In the genomic region with DNA sequence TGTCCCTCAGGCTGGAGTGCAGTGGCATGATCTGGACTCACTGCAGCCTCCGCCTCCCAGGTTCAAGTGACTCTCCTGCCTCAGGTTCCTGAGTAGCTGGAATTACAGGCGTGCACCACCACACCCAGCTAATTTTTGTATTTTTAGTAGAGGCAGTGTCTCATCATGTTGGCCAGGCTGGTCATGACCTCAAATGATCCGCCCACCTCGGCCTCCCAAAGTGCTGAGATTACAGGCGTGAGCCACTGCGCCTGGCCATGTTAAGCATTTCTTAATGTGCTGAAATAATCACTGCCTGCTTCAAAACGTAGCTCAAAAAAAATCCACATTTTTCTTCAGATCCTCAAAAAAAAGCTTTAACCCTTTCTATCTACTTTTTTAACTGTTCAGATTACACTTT, we compare ENCODE assay signal across 7 cellular contexts. TPM values are rescaled to one million over a fixed set of nuclear protein-coding genes. Genes with fewer than 3 reads are reported as not detected.
DNase-seq lines count a peak whose midpoint lies in the region; ATAC-seq, FAIRE-seq and TF ChIP-seq lines count a peak whose summit lies in the region.
"Not testable (repeated sequence)": the region's sequence is repeated elsewhere in the genome, so short reads cannot be mapped to it uniquely, and the experiment has no call there.

No MANE protein-coding gene starts in this region.

- CTCF ChIA-PET in GM12878 (lab: Yijun Ruan, JAX) = interaction anchor here (1.7 to 1.8 kb wide), 2 partner anchors 60 to 70 kb away, joined by 4 to 14 read pairs; a partner anchor contains a TSS

- SMC1A ChIA-PET in GM12878 (lab: Charles Lee; ENCODE audit: uncharacterized antibody, unreplicated experiment) = interaction anchor here (1.0 to 2.0 kb wide), 5 partner anchors 9 to 70 kb away, joined by 3 to 6 read pairs (median 4); a partner anchor contains a TSS

- H3K4me3 ChIP-seq in GM12878, esophagus muscularis mucosa, hepatocyte, stomach: not testable (repeated sequence)

- not testable (repeated sequence) for H3K9me3 ChIP-seq in T-helper 17 cell (ENCODE audit: control insufficient read depth, low read length, poor library complexity, severe bottlenecking); GM12878 (replicated peaks; ENCODE audit: control insufficient read depth, insufficient read depth, low read length); esophagus muscularis mucosa; hepatocyte (ENCODE audit: low read depth); stomach

- H4K20me1 ChIP-seq in GM12878 (ENCODE audit: control insufficient read depth, insufficient read depth) = not testable (repeated sequence)
- H4K20me1 ChIP-seq in hepatocyte (ENCODE audit: insufficient read depth, poor library complexity, severe bottlenecking) = peaks cover 88% of the 10 kb centered on the region

- TF ChIP-seq EP300 in GM12878 (IDR thresholded peaks at IDR 0.05; ENCODE audit: borderline replicate concordance in 1 of 2, control insufficient read depth in 1 of 2, low read depth in 2 of 2, low read length in 2 of 2); esophagus muscularis mucosa (IDR thresholded peaks at IDR 0.05); stomach (IDR thresholded peaks at IDR 0.05): not testable (repeated sequence)

- intact Hi-C loops in GM12878 (cut with micrococcal nuclease; ENCODE audit: unreplicated experiment); stomach (cut with DNase I; ENCODE audit: low total_unique reads): not testable (repeated sequence)
- intact Hi-C loops in esophagus muscularis mucosa (cut with DNase I) = loop anchor here (5.0 kb wide), 1 partner anchor 53 kb away; no protein-coding TSS in a partner anchor

- POLR2A ChIA-PET in GM12878 (lab: Charles Lee) = interaction anchor here (0.7 to 1.3 kb wide), 8 partner anchors 10 to 163 kb away, joined by 3 to 15 read pairs (median 5); a partner anchor contains a TSS

- not testable (repeated sequence) for H3K4me1 ChIP-seq in GM12878 (ENCODE audit: control insufficient read depth, insufficient read depth, low read length)
- H3K4me1 ChIP-seq in esophagus muscularis mucosa = peaks cover 55 to 82% (median 78%) of the 10 kb centered on the region in 4 donors
- peaks cover 35% of the 10 kb centered on the region for H3K4me1 ChIP-seq in hepatocyte (ENCODE audit: insufficient read depth)
- H3K4me1 ChIP-seq in stomach = peaks cover 48 to 80% (median 61%) of the 10 kb centered on the region in 4 donors

- H3K4me2 ChIP-seq in GM12878 (ENCODE audit: control insufficient read depth, insufficient read depth) (peak overlapping the region; percentile 34; the same call in 1 of the 2 replicates), hepatocyte (peak overlapping the region; percentile 88)

- H3K79me2 ChIP-seq in GM12878 (ENCODE audit: control insufficient read depth, insufficient read depth, low read length) (peaks cover 90% of the 10 kb centered on the region), hepatocyte (peaks cover 93% of the 10 kb centered on the region)

- not testable (repeated sequence) for H3K36me3 Mint-ChIP-seq in T-helper 17 cell (ENCODE audit: low read depth)
- peaks cover 13% of the 10 kb centered on the region for H3K36me3 Mint-ChIP-seq in natural killer cell treated with Interleukin-12 subunit alpha and Interleukin-12 subunit beta and Interleukin-15 and Interleukin-18, amount 100 ng/mL, for 72 hours

- not testable (repeated sequence) for TF ChIP-seq CTCF in GM12878 (IDR thresholded peaks at IDR 0.05 in 2 of 3, conservative IDR thresholded peaks at IDR 0.05 in 1 of 3; ENCODE audit: control insufficient read depth in 2 of 3, extremely low read depth in 1 of 3, insufficient read depth in 1 of 3, low read depth in 3 of 3, low read length in 3 of 3); esophagus muscularis mucosa (IDR thresholded peaks at IDR 0.05); hepatocyte (IDR thresholded peaks at IDR 0.05; ENCODE audit: poor library complexity); stomach (IDR thresholded peaks at IDR 0.05)

- in situ Hi-C loops in GM12878 (cut with MboI) = not testable (repeated sequence)

- H3K27ac Mint-ChIP-seq in T-helper 17 cell = peak overlapping the region; percentile 72
- H3K27ac Mint-ChIP-seq in natural killer cell treated with Interleukin-12 subunit alpha and Interleukin-12 subunit beta and Interleukin-15 and Interleukin-18, amount 100 ng/mL, for 72 hours = not testable (repeated sequence)

- not testable (repeated sequence) for H3K9me3 Mint-ChIP-seq in natural killer cell treated with Interleukin-12 subunit alpha and Interleukin-12 subunit beta and Interleukin-15 and Interleukin-18, amount 100 ng/mL, for 72 hours

- H3K36me3 ChIP-seq in GM12878 (ENCODE audit: control insufficient read depth in 2 of 2, insufficient read depth in 2 of 2, low read length in 1 of 2); esophagus muscularis mucosa; hepatocyte (replicated peaks; ENCODE audit: insufficient read depth, low read depth); stomach: not testable (repeated sequence)

- not testable (repeated sequence) for H2AFZ ChIP-seq in GM12878 (ENCODE audit: control insufficient read depth, low read depth, low read length); hepatocyte

- peak; percentile 27 for DNase-seq in HCEC 1CT
- DNase-seq in T-helper 17 cell; GM12878 (ENCODE audit: low read depth, low spot score); esophagus muscularis mucosa (ENCODE audit: extremely low spot score); hepatocyte (ENCODE audit: low spot score); natural killer cell treated with Interleukin-12 subunit alpha and Interleukin-12 subunit beta and Interleukin-15 and Interleukin-18, amount 100 ng/mL, for 72 hours (ENCODE audit: low spot score); stomach: not testable (repeated sequence)

- H3K4me3 Mint-ChIP-seq in T-helper 17 cell = peak overlapping the region; percentile 55
- H3K4me3 Mint-ChIP-seq in natural killer cell treated with Interleukin-12 subunit alpha and Interleukin-12 subunit beta and Interleukin-15 and Interleukin-18, amount 100 ng/mL, for 72 hours = peak overlapping the region; percentile 34

- TF ChIP-seq RAD21 in GM12878 (IDR thresholded peaks at IDR 0.05; ENCODE audit: insufficient read depth, low read depth, low read length) = not testable (repeated sequence)

- not testable (repeated sequence) for H3K9me2 ChIP-seq in hepatocyte (replicated peaks; ENCODE audit: insufficient read depth)

- RAD21 ChIA-PET in GM12878 (lab: Charles Lee; ENCODE audit: unreplicated experiment) = interaction anchor here (0.6 to 2.2 kb wide), 2 partner anchors 16 to 60 kb away, joined by 3 to 14 read pairs; no protein-coding TSS in a partner anchor

- peaks cover 32% of the 10 kb centered on the region for H3K4me1 Mint-ChIP-seq in T-helper 17 cell
- peaks cover 45 to 60% of the 10 kb centered on the region in 2 donors for H3K4me1 Mint-ChIP-seq in natural killer cell treated with Interleukin-12 subunit alpha and Interleukin-12 subunit beta and Interleukin-15 and Interleukin-18, amount 100 ng/mL, for 72 hours (ENCODE audit: low read depth in 2 of 2)

- not testable (repeated sequence) for H3K27ac ChIP-seq in GM12878 (ENCODE audit: control insufficient read depth, insufficient read depth)
- peak overlapping the region; percentile 5 to 100 (median 40) for H3K27ac ChIP-seq in esophagus muscularis mucosa (replicated peaks in 1 of 4)
- peak overlapping the region; percentile 16 for H3K27ac ChIP-seq in hepatocyte
- peak overlapping the region in 3 of 5 donors; percentile 13 to 98 (median 97) for H3K27ac ChIP-seq in stomach

- ATAC-seq in T-helper 17 cell; GM12878; natural killer cell treated with Interleukin-12 subunit alpha and Interleukin-12 subunit beta and Interleukin-15 and Interleukin-18, amount 100 ng/mL, for 72 hours: not testable (repeated sequence)

- H3K9ac ChIP-seq in GM12878 (ENCODE audit: control insufficient read depth, insufficient read depth, low read length) = not testable (repeated sequence)

- BruUV-seq in GM12878 (replicated peaks; lab: Mats Ljungman, UMichigan) = not testable (repeated sequence)

- WGBS in GM12878 (ENCODE audit: insufficient coverage, insufficient replicate concordance, low lambda C conversion rate, missing lambda C conversion rate) = 89% methylated on average over 7 of the region's 7 CpGs
- 64% methylated on average over 7 of the region's 7 CpGs for WGBS in esophagus muscularis mucosa
- WGBS in hepatocyte (ENCODE audit: low lambda C conversion rate, missing lambda C conversion rate) = 67% methylated on average over 7 of the region's 7 CpGs
- WGBS in stomach, 5 donors = 43 to 55% (median 49%) methylated on average over 7 of the region's 7 CpGs

- FAIRE-seq in GM12878 (lab: Jason Lieb, UNC) = not testable (repeated sequence)

- not testable (repeated sequence) for TF ChIP-seq POLR2A in GM12878 (IDR thresholded peaks at IDR 0.05; ENCODE audit: low read depth, low read length); esophagus muscularis mucosa (IDR thresholded peaks at IDR 0.05; ENCODE audit: low read depth); stomach (IDR thresholded peaks at IDR 0.05)

- not testable (repeated sequence) for H3K27me3 ChIP-seq in GM12878 (replicated peaks in 1 of 2; ENCODE audit: control insufficient read depth in 2 of 2, insufficient read depth in 2 of 2, low read length in 1 of 2); esophagus muscularis mucosa; hepatocyte; stomach

- not testable (repeated sequence) for H3K27me3 Mint-ChIP-seq in T-helper 17 cell; natural killer cell treated with Interleukin-12 subunit alpha and Interleukin-12 subunit beta and Interleukin-15 and Interleukin-18, amount 100 ng/mL, for 72 hours

RNA-seq across cellular contexts. Expression of a gene that starts 4.4 kb away (rescaled TPM):
- 10 to 100 TPM; 65.2 to 78.1 TPM for total RNA-seq in T-helper 17 cell
- 58.8 and 59.0 TPM in 2 replicates for total RNA-seq in GM12878 (2013; cell fraction: nucleolus; rRNA removed)
- 77.2 and 82.8 TPM in 2 replicates for total RNA-seq in GM12878 (2014; rRNA removed)
- 50.8 and 51.2 TPM in 2 replicates for total RNA-seq in GM12878 (2014; rRNA removed; fragmentation: Illumina TruSeq; extraction: Trizol)
- total RNA-seq in GM12878 (2021) = 85.5 and 88.8 TPM in 2 replicates
- polyA plus RNA-seq in GM12878 (2011; ENCODE audit: low read depth) = 91.5 TPM
- 159 and 226 TPM in 2 replicates for polyA plus RNA-seq in GM12878 (2011; rRNA removed)
- 65.0 and 72.8 TPM in 2 replicates for polyA plus RNA-seq in GM12878 (2011; cell fraction: cytosol; rRNA removed)
- 40.2 and 45.8 TPM in 2 replicates for polyA plus RNA-seq in GM12878 (2011; cell fraction: nucleus; rRNA removed)
- polyA plus RNA-seq in GM12878 (2012) = 126 and 144 TPM in 2 replicates
- 78.0 and 82.8 TPM in 2 replicates for polyA plus RNA-seq in GM12878 (2014; fragmentation: Illumina TruSeq; extraction: Trizol)
- polyA plus RNA-seq in GM12878 (2014; fragmentation: Nextera tagmentation; extraction: Ambion mirVana) = 10 to 100 TPM; 48.9 to 71.2 TPM
- 102 and 105 TPM in 2 replicates for polyA plus RNA-seq in GM12878 (2014; rRNA removed)
- 100 to 1,000 TPM; 170 to 171 TPM for polyA plus RNA-seq in GM12878 (2016; fragmentation: Nextera tagmentation; extraction: Ambion mirVana)
- polyA minus RNA-seq in GM12878 (2011; rRNA and poly(A)+ RNA removed) = 47.1 and 60.5 TPM in 2 replicates
- 23.7 and 25.5 TPM in 2 replicates for polyA minus RNA-seq in GM12878 (2011; cell fraction: cytosol; rRNA and poly(A)+ RNA removed)
- 23.5 and 37.7 TPM in 2 replicates for polyA minus RNA-seq in GM12878 (2011; cell fraction: nucleus; rRNA and poly(A)+ RNA removed)
- total RNA-seq in esophagus muscularis mucosa = 10 to 100 TPM; 72.1 to 91.4 (median 86.0) TPM
- 178 and 200 TPM in 2 replicates for total RNA-seq in hepatocyte
- polyA plus RNA-seq in hepatocyte = 335 and 347 TPM in 2 replicates
- 100 to 1,000 TPM; 103 to 136 TPM for total RNA-seq in natural killer cell treated with Interleukin-12 subunit alpha and Interleukin-12 subunit beta and Interleukin-15 and Interleukin-18, amount 100 ng/mL, for 72 hours
- total RNA-seq in stomach = 100 to 1,000 TPM in 1 of 5 donors, 10 to 100 TPM in 4; 58.2 to 143 (median 67.4) TPM
- 100 to 1,000 TPM in 2 of 3 donors, 10 to 100 TPM in 1; 96.9 to 160 (median 135) TPM for polyA plus RNA-seq in stomach
